In the genomic region with DNA sequence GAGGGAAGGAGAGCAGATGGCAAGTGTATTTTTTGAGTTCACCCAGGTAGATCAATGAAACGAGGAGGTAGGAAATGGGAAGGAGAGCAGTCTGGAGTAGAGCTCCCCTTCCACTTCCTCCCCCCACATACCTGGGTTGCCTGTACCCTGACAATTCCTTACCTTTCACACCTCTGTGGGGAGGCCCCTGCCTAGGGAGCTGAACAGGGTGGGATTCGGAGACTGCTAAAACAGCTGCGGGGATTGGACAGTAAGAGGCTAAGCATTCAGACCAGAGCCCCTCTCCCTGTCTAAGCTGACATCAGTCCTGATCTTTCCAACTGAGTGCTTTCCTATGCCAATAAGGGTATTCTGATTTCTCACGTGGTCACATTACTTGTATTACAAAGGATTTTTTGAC, we compare ENCODE assay signal across 27 cellular contexts. TPM values are rescaled to one million over a fixed set of nuclear protein-coding genes. Genes with fewer than 3 reads are reported as not detected.
DNase-seq lines count a peak whose midpoint lies in the region; ATAC-seq and TF ChIP-seq lines count a peak whose summit lies in the region.
"Had no signal": no experiment of that assay in that cellular context is flagged by ENCODE, and none has a peak within 500 bp of the region (broad histone marks: within the 10 kb centered on the region; RNA-seq: fewer than 3 reads in every experiment).

No MANE protein-coding gene starts in this region.

- no peak for ATAC-seq in central memory CD8-positive, alpha-beta T cell (replicated peaks; ENCODE audit: extremely low read depth, poor library complexity, severe bottlenecking)
- no peak for ATAC-seq in stimulated activated memory B cell treated with anti-CD40 and anti-IgM and Interleukin-4, amounts not matched to agents 10 μg/mL and 1 μg/mL and 100 μg/mL, for 72 hours
- no peak for ATAC-seq in HG02885 (IDR thresholded peaks at IDR 0.05; ENCODE audit: poor library complexity, unreplicated experiment)
- ATAC-seq: foreskin keratinocyte, WTC11 had no signal

- no peak overlapping the region for H3K4me3 ChIP-seq in adrenal gland
- H3K4me3 ChIP-seq: hepatocyte, left ventricle myocardium inferior, sigmoid colon, uterus had no signal

- no peak for DNase-seq in activated naive CD8-positive, alpha-beta T cell treated with anti-CD3 and anti-CD28 coated beads for 36 hours
- DNase-seq in central memory CD8-positive, alpha-beta T cell (ENCODE audit: low spot score in 2 of 2), result no peak
- DNase-seq in activated gamma-delta T cell (lab: John Stamatoyannopoulos, UW), result no peak
- DNase-seq in adrenal gland, result no peak
- DNase-seq: activated CD4-positive, alpha-beta T cell treated with anti-CD3 and anti-CD28 coated beads, Interleukin-2, amount 50 U/mL, for 4 hours; DMS79; foreskin keratinocyte; left ventricle myocardium inferior; midbrain; NCI-H1694 treated with DMSO at 0.1 percent for 48 hours; NCI-H2171 treated with DMSO at 0.1 percent for 48 hours; NCI-H526 treated with DMSO at 0.1 percent for 48 hours; RPMI8226; sigmoid colon; stimulated activated CD4-positive, alpha-beta T cell treated with anti-CD3 and anti-CD28 coated beads, Interleukin-15, amount 100 ng/mL, for 24 hours; substantia nigra; uterus had no signal

- peaks cover 87% of the 10 kb centered on the region for H3K4me1 Mint-ChIP-seq in activated naive CD8-positive, alpha-beta T cell (ENCODE audit: low read depth)
- peaks cover 76% of the 10 kb centered on the region for H3K4me1 Mint-ChIP-seq in activated naive CD8-positive, alpha-beta T cell treated with anti-CD3 and anti-CD28 coated beads for 36 hours
- peaks cover 43 to 63% (median 52%) of the 10 kb centered on the region in 3 donors for H3K4me1 Mint-ChIP-seq in IgD-negative memory B cell
- H3K4me1 Mint-ChIP-seq in central memory CD8-positive, alpha-beta T cell, result peaks cover 91% of the 10 kb centered on the region
- H3K4me1 Mint-ChIP-seq in stimulated activated memory B cell treated with anti-CD40 and anti-IgM and Interleukin-4, amounts not matched to agents 10 μg/mL and 1 μg/mL and 100 μg/mL, for 72 hours, result peaks cover 93% of the 10 kb centered on the region

- H3K36me3 Mint-ChIP-seq in activated naive CD8-positive, alpha-beta T cell, result peaks cover 7% of the 10 kb centered on the region
- peaks cover 55% of the 10 kb centered on the region for H3K36me3 Mint-ChIP-seq in activated naive CD8-positive, alpha-beta T cell treated with anti-CD3 and anti-CD28 coated beads for 36 hours
- H3K36me3 Mint-ChIP-seq in IgD-negative memory B cell, result no peaks in the 10 kb centered on the region
- peaks cover 37% of the 10 kb centered on the region for H3K36me3 Mint-ChIP-seq in central memory CD8-positive, alpha-beta T cell (ENCODE audit: insufficient read depth)
- H3K36me3 Mint-ChIP-seq in stimulated activated memory B cell treated with anti-CD40 and anti-IgM and Interleukin-4, amounts not matched to agents 10 μg/mL and 1 μg/mL and 100 μg/mL, for 72 hours, result peaks cover 48% of the 10 kb centered on the region
- H3K36me3 Mint-ChIP-seq: WTC11 had no signal

- no peaks in the 10 kb centered on the region for H3K9me3 ChIP-seq in adrenal gland (replicated peaks in 1 of 3)
- H3K9me3 ChIP-seq: left ventricle myocardium inferior, sigmoid colon, uterus had no signal

- no peaks in the 10 kb centered on the region for H3K27me3 Mint-ChIP-seq in activated naive CD8-positive, alpha-beta T cell
- H3K27me3 Mint-ChIP-seq in activated naive CD8-positive, alpha-beta T cell treated with anti-CD3 and anti-CD28 coated beads for 36 hours, result no peaks in the 10 kb centered on the region
- H3K27me3 Mint-ChIP-seq in IgD-negative memory B cell, result no peaks in the 10 kb centered on the region
- no peaks in the 10 kb centered on the region for H3K27me3 Mint-ChIP-seq in central memory CD8-positive, alpha-beta T cell
- no peaks in the 10 kb centered on the region for H3K27me3 Mint-ChIP-seq in stimulated activated memory B cell treated with anti-CD40 and anti-IgM and Interleukin-4, amounts not matched to agents 10 μg/mL and 1 μg/mL and 100 μg/mL, for 72 hours

- peak overlapping the region; percentile 79 for H3K27ac Mint-ChIP-seq in activated naive CD8-positive, alpha-beta T cell
- no peak overlapping the region for H3K27ac Mint-ChIP-seq in activated naive CD8-positive, alpha-beta T cell treated with anti-CD3 and anti-CD28 coated beads for 36 hours
- peak overlapping the region; percentile 53 to 81 (median 78) for H3K27ac Mint-ChIP-seq in IgD-negative memory B cell
- peak overlapping the region; percentile 80 for H3K27ac Mint-ChIP-seq in central memory CD8-positive, alpha-beta T cell (ENCODE audit: low read depth)
- peak overlapping the region; percentile 75 for H3K27ac Mint-ChIP-seq in stimulated activated memory B cell treated with anti-CD40 and anti-IgM and Interleukin-4, amounts not matched to agents 10 μg/mL and 1 μg/mL and 100 μg/mL, for 72 hours
- H3K27ac Mint-ChIP-seq: progenitor cell of endocrine pancreas; T-helper 2 cell treated with Interferon-gamma antibody and Interleukin-4, amounts not matched to agents 5 μg/mL and 100 μg/mL, for 36 hours; WTC11 had no signal

- intact Hi-C loops in adrenal gland (cut with DNase I), result no loop called here

- no peak overlapping the region for H3K4me3 Mint-ChIP-seq in activated naive CD8-positive, alpha-beta T cell
- H3K4me3 Mint-ChIP-seq in activated naive CD8-positive, alpha-beta T cell treated with anti-CD3 and anti-CD28 coated beads for 36 hours, result no peak overlapping the region
- H3K4me3 Mint-ChIP-seq in IgD-negative memory B cell, result peak overlapping the region in 2 of 4 donors; percentile 72 to 84
- H3K4me3 Mint-ChIP-seq in central memory CD8-positive, alpha-beta T cell, result no peak overlapping the region
- no peak overlapping the region for H3K4me3 Mint-ChIP-seq in stimulated activated memory B cell treated with anti-CD40 and anti-IgM and Interleukin-4, amounts not matched to agents 10 μg/mL and 1 μg/mL and 100 μg/mL, for 72 hours
- H3K4me3 Mint-ChIP-seq: activated T-helper 1 cell treated with anti-CD3 and anti-CD28 coated beads, Interleukin-12 subunit alpha, Interleukin-12 subunit beta, Interleukin-2, Interleukin-4 antibody, amounts not matched to agents 30 ng/mL and 10 ng/mL and 1 ng/mL, durations not matched to agents 14 hours and 24 hours and 36 hours; T-helper 2 cell treated with Interferon-gamma antibody and Interleukin-4, amounts not matched to agents 5 μg/mL and 100 μg/mL, for 36 hours; WTC11 had no signal

- no peak for TF ChIP-seq POLR2A in adrenal gland (IDR thresholded peaks at IDR 0.05)

- no peaks in the 10 kb centered on the region for H3K9me3 Mint-ChIP-seq in activated naive CD8-positive, alpha-beta T cell (ENCODE audit: low read depth)
- H3K9me3 Mint-ChIP-seq in activated naive CD8-positive, alpha-beta T cell treated with anti-CD3 and anti-CD28 coated beads for 36 hours, result no peaks in the 10 kb centered on the region
- no peaks in the 10 kb centered on the region for H3K9me3 Mint-ChIP-seq in IgD-negative memory B cell
- H3K9me3 Mint-ChIP-seq in central memory CD8-positive, alpha-beta T cell, result no peaks in the 10 kb centered on the region
- no peaks in the 10 kb centered on the region for H3K9me3 Mint-ChIP-seq in stimulated activated memory B cell treated with anti-CD40 and anti-IgM and Interleukin-4, amounts not matched to agents 10 μg/mL and 1 μg/mL and 100 μg/mL, for 72 hours
- H3K9me3 Mint-ChIP-seq: activated T-helper 1 cell treated with anti-CD3 and anti-CD28 coated beads, Interleukin-12 subunit alpha, Interleukin-12 subunit beta, Interleukin-2, Interleukin-4 antibody, amounts not matched to agents 30 ng/mL and 10 ng/mL and 1 ng/mL, durations not matched to agents 14 hours and 24 hours and 36 hours; T-helper 2 cell treated with Interferon-gamma antibody and Interleukin-4, amounts not matched to agents 5 μg/mL and 100 μg/mL, for 36 hours; WTC11 had no signal

- H3K27ac ChIP-seq in adrenal gland, result no peak overlapping the region
- H3K27ac ChIP-seq: foreskin keratinocyte, hepatocyte, left ventricle myocardium inferior, sigmoid colon, uterus had no signal

- TF ChIP-seq CTCF in adrenal gland (IDR thresholded peaks at IDR 0.05), result no peak

- 74 to 84% (median 82%) methylated on average over 4 of the region's 4 CpGs for WGBS in adrenal gland, 4 donors

- H3K27me3 ChIP-seq in adrenal gland, result no peaks in the 10 kb centered on the region
- H3K27me3 ChIP-seq: foreskin keratinocyte, hepatocyte, sigmoid colon, uterus had no signal

- H3K36me3 ChIP-seq in adrenal gland (replicated peaks in 1 of 2), result no peaks in the 10 kb centered on the region
- H3K36me3 ChIP-seq: sigmoid colon, uterus had no signal

- peaks cover 0 to 13% of the 10 kb centered on the region in 2 donors for H3K4me1 ChIP-seq in adrenal gland (replicated peaks in 1 of 2)
- H3K4me1 ChIP-seq: foreskin keratinocyte had no signal

RNA-seq across cellular contexts. Expression of a gene that starts 14.5 kb away (rescaled TPM):
- 10 to 100 TPM; 56.4 to 58.2 TPM for total RNA-seq in activated naive CD8-positive, alpha-beta T cell treated with anti-CD3 and anti-CD28 coated beads for 36 hours
- polyA plus RNA-seq in IgD-negative memory B cell, result 249 TPM
- 10 to 100 TPM in 6 of 8 donors, 1 to 10 TPM in 2; 8.5 to 15.4 (median 11.9) TPM for total RNA-seq in adrenal gland
- 1 to 10 TPM; 3.3 to 8.8 (median 5.0) TPM for polyA plus RNA-seq in adrenal gland
- total RNA-seq: HT1080 had no signal
